17 cellular contexts compared by ENCODE assay signal in genomic region chr9:93613791-93614190, GRCh38. TPM values are rescaled to one million over a fixed set of nuclear protein-coding genes. Genes with fewer than 3 reads are reported as not detected.
DNase-seq lines count a peak whose midpoint lies in the region; ATAC-seq and TF ChIP-seq lines count a peak whose summit lies in the region.
"Had no signal": no experiment of that assay in that cellular context is flagged by ENCODE, and none has a peak within 500 bp of the region (broad histone marks: within the 10 kb centered on the region; RNA-seq: fewer than 3 reads in every experiment).

No MANE protein-coding gene starts in this region.

- WGBS in neuronal stem cell (ENCODE audit: extremely low coverage in 2 of 2, insufficient read length in 2 of 2, insufficient replicate concordance in 1 of 2), 2 donors = no CpG with 5 or more reads among the region's 3 CpGs

- H3K4me3 ChIP-seq in Peyer's patch = no peak overlapping the region
- H3K4me3 ChIP-seq in neuronal stem cell (ENCODE audit: low read length in 2 of 2) = no peak overlapping the region
- H3K4me3 ChIP-seq: GM23248 had no signal

- H3K18ac ChIP-seq in neuronal stem cell (ENCODE audit: low read length) = no peak overlapping the region

- intact Hi-C loops in activated CD4-positive, alpha-beta memory T cell treated with anti-CD3 and anti-CD28 coated beads for 36 hours (cut with micrococcal nuclease) = loop anchor here (5.0 kb wide), 1 partner anchor 36 kb away; the partner anchor contains the start of gene PHF2

- no peak overlapping the region for H3K9ac ChIP-seq in neuronal stem cell (ENCODE audit: low read depth, low read length, poor library complexity)
- H3K9ac ChIP-seq: GM23248 had no signal

- H3K14ac ChIP-seq in neuronal stem cell (ENCODE audit: low read length) = no peak overlapping the region

- H4K91ac ChIP-seq in neuronal stem cell (ENCODE audit: low read depth, low read length, poor library complexity) = no peak overlapping the region

- H3K79me1 ChIP-seq in neuronal stem cell (ENCODE audit: low read depth, low read length) = peaks cover 7% of the 10 kb centered on the region

- H3K27me3 ChIP-seq in Peyer's patch (no peaks in the 10 kb centered on the region), neuronal stem cell (ENCODE audit: control insufficient read depth in 3 of 3, insufficient read depth in 3 of 3, low read depth in 1 of 3, low read length in 3 of 3) (no peaks in the 10 kb centered on the region)

- no peaks in the 10 kb centered on the region for H3K27me3 Mint-ChIP-seq in activated CD4-positive, alpha-beta memory T cell treated with anti-CD3 and anti-CD28 coated beads, Interleukin-2, amount 10 ng/mL, durations not matched to agents 7 days and 5 days
- H3K27me3 Mint-ChIP-seq in activated CD4-positive, alpha-beta memory T cell treated with anti-CD3 and anti-CD28 coated beads for 36 hours = no peaks in the 10 kb centered on the region
- H3K27me3 Mint-ChIP-seq in osteocyte (ENCODE audit: unreplicated experiment) = no peaks in the 10 kb centered on the region
- H3K27me3 Mint-ChIP-seq in activated naive CD8-positive, alpha-beta T cell treated with anti-CD3 and anti-CD28 coated beads, Interleukin-2, amount 50 U/mL, for 24 hours = no peaks in the 10 kb centered on the region
- H3K27me3 Mint-ChIP-seq: B cell had no signal

- H3K4me1 Mint-ChIP-seq in activated CD4-positive, alpha-beta memory T cell treated with anti-CD3 and anti-CD28 coated beads, Interleukin-2, amount 10 ng/mL, durations not matched to agents 7 days and 5 days = peaks cover 14% of the 10 kb centered on the region
- peaks cover 24% of the 10 kb centered on the region for H3K4me1 Mint-ChIP-seq in activated CD4-positive, alpha-beta memory T cell treated with anti-CD3 and anti-CD28 coated beads for 36 hours (ENCODE audit: low read depth)
- H3K4me1 Mint-ChIP-seq in osteocyte (ENCODE audit: unreplicated experiment) = peaks cover 14% of the 10 kb centered on the region
- peaks cover 24% of the 10 kb centered on the region for H3K4me1 Mint-ChIP-seq in activated naive CD8-positive, alpha-beta T cell treated with anti-CD3 and anti-CD28 coated beads, Interleukin-2, amount 50 U/mL, for 24 hours

- no peak overlapping the region for H2BK15ac ChIP-seq in neuronal stem cell (ENCODE audit: low read length)

- no peak for TF ChIP-seq POLR2A in Peyer's patch (IDR thresholded peaks at IDR 0.05)

- H3K4me3 Mint-ChIP-seq in activated CD4-positive, alpha-beta memory T cell treated with anti-CD3 and anti-CD28 coated beads, Interleukin-2, amount 10 ng/mL, durations not matched to agents 7 days and 5 days = no peak overlapping the region
- H3K4me3 Mint-ChIP-seq in activated CD4-positive, alpha-beta memory T cell treated with anti-CD3 and anti-CD28 coated beads for 36 hours = no peak overlapping the region
- H3K4me3 Mint-ChIP-seq in osteocyte (ENCODE audit: unreplicated experiment) = no peak overlapping the region
- H3K4me3 Mint-ChIP-seq in activated naive CD8-positive, alpha-beta T cell treated with anti-CD3 and anti-CD28 coated beads, Interleukin-2, amount 50 U/mL, for 24 hours = no peak overlapping the region
- H3K4me3 Mint-ChIP-seq: B cell; CD14-positive monocyte; CD8-positive, alpha-beta T cell had no signal

- H3K4me2 ChIP-seq in neuronal stem cell (ENCODE audit: insufficient read depth, low read length, poor library complexity, severe bottlenecking) = no peak overlapping the region

- H2BK12ac ChIP-seq in neuronal stem cell (ENCODE audit: low read length) = no peak overlapping the region

- H3K27ac ChIP-seq in Peyer's patch (no peak overlapping the region), neuronal stem cell (replicated peaks; ENCODE audit: low read length) (no peak overlapping the region)
- H3K27ac ChIP-seq: GM23248, HL-60 had no signal

- H2AFZ ChIP-seq in neuronal stem cell (ENCODE audit: low read length) = no peak overlapping the region
- H2AFZ ChIP-seq: GM23248 had no signal

- H4K8ac ChIP-seq in neuronal stem cell (ENCODE audit: low read depth, low read length) = no peak overlapping the region

- H2BK5ac ChIP-seq in neuronal stem cell (ENCODE audit: low read length) = no peak overlapping the region

- H3K9me3 ChIP-seq in Peyer's patch = peaks cover 0 to 5% (median 0%) of the 10 kb centered on the region in 4 donors
- peaks cover 3 to 19% of the 10 kb centered on the region in 2 donors for H3K9me3 ChIP-seq in neuronal stem cell (replicated peaks in 1 of 2; ENCODE audit: control insufficient read depth in 2 of 2, insufficient read depth in 1 of 2, low read depth in 1 of 2, low read length in 2 of 2)

- DNase-seq in activated CD4-positive, alpha-beta memory T cell treated with anti-CD3 and anti-CD28 coated beads, Interleukin-2, amount 10 ng/mL, durations not matched to agents 7 days and 5 days = peak; percentile 11
- no peak for DNase-seq in activated CD4-positive, alpha-beta memory T cell treated with anti-CD3 and anti-CD28 coated beads for 36 hours
- DNase-seq in Peyer's patch = peak in 2 of 3 donors; percentile 3 to 29
- DNase-seq in osteocyte (ENCODE audit: extremely low spot score, unreplicated experiment) = peak; percentile 51
- DNase-seq in putamen (ENCODE audit: low spot score) = no peak
- no peak for DNase-seq in activated naive CD8-positive, alpha-beta T cell treated with anti-CD3 and anti-CD28 coated beads, Interleukin-2, amount 50 U/mL, for 24 hours
- no peak for DNase-seq in neuronal stem cell (ENCODE audit: low spot score)
- DNase-seq: CD8-positive, alpha-beta T cell; COR-L47; DMS153; DMS79 treated with DMSO at 0.1 percent for 48 hours; EL; GM23248 had no signal

- no peak overlapping the region for H2BK120ac ChIP-seq in neuronal stem cell (ENCODE audit: low read depth, low read length)

- H3K36me3 ChIP-seq in Peyer's patch (no peaks in the 10 kb centered on the region), neuronal stem cell (replicated peaks in 1 of 2; ENCODE audit: control insufficient read depth in 2 of 2, insufficient read depth in 2 of 2, low read length in 2 of 2) (peaks cover 0 to 3% of the 10 kb centered on the region in 2 donors)

- peaks cover 15% of the 10 kb centered on the region for H3K9me3 Mint-ChIP-seq in activated CD4-positive, alpha-beta memory T cell treated with anti-CD3 and anti-CD28 coated beads, Interleukin-2, amount 10 ng/mL, durations not matched to agents 7 days and 5 days
- peaks cover 20% of the 10 kb centered on the region for H3K9me3 Mint-ChIP-seq in activated CD4-positive, alpha-beta memory T cell treated with anti-CD3 and anti-CD28 coated beads for 36 hours
- H3K9me3 Mint-ChIP-seq in osteocyte (ENCODE audit: unreplicated experiment) = peaks cover 16% of the 10 kb centered on the region
- peaks cover 14% of the 10 kb centered on the region for H3K9me3 Mint-ChIP-seq in activated naive CD8-positive, alpha-beta T cell treated with anti-CD3 and anti-CD28 coated beads, Interleukin-2, amount 50 U/mL, for 24 hours

- no peak overlapping the region for H2AK5ac ChIP-seq in neuronal stem cell (ENCODE audit: low read depth, low read length)

- H3K4ac ChIP-seq in neuronal stem cell (ENCODE audit: low read length) = no peak overlapping the region

- CTCF ChIA-PET in activated CD4-positive, alpha-beta memory T cell treated with anti-CD3 and anti-CD28 coated beads, Interleukin-2, amount 10 ng/mL, durations not matched to agents 7 days and 5 days (lab: Charles Lee) = no interaction called here
- CTCF ChIA-PET in activated CD4-positive, alpha-beta memory T cell treated with anti-CD3 and anti-CD28 coated beads for 36 hours (lab: Charles Lee) = no interaction called here

- H3K4me1 ChIP-seq in Peyer's patch = peaks cover 0 to 17% (median 0%) of the 10 kb centered on the region in 4 donors
- H3K4me1 ChIP-seq in neuronal stem cell (ENCODE audit: control insufficient read depth in 2 of 2, insufficient read depth in 1 of 2, low read depth in 1 of 2, low read length in 2 of 2) = peaks cover 4 to 8% of the 10 kb centered on the region in 2 donors

- no peak for TF ChIP-seq CTCF in Peyer's patch (IDR thresholded peaks at IDR 0.05)
- no peak for TF ChIP-seq CTCF in osteocyte (IDR thresholded peaks at IDR 0.05)

- no peak overlapping the region for H3K27ac Mint-ChIP-seq in activated CD4-positive, alpha-beta memory T cell treated with anti-CD3 and anti-CD28 coated beads, Interleukin-2, amount 10 ng/mL, durations not matched to agents 7 days and 5 days
- H3K27ac Mint-ChIP-seq in activated CD4-positive, alpha-beta memory T cell treated with anti-CD3 and anti-CD28 coated beads for 36 hours = no peak overlapping the region
- H3K27ac Mint-ChIP-seq in osteocyte (ENCODE audit: unreplicated experiment) = no peak overlapping the region
- H3K27ac Mint-ChIP-seq in activated naive CD8-positive, alpha-beta T cell treated with anti-CD3 and anti-CD28 coated beads, Interleukin-2, amount 50 U/mL, for 24 hours = no peak overlapping the region
- H3K27ac Mint-ChIP-seq: B cell; CD8-positive, alpha-beta T cell had no signal

- no peak for ATAC-seq in activated naive CD8-positive, alpha-beta T cell treated with anti-CD3 and anti-CD28 coated beads, Interleukin-2, amount 50 U/mL, for 24 hours
- ATAC-seq: CD8-positive, alpha-beta T cell; HCT116 had no signal

- peaks cover 15% of the 10 kb centered on the region for H3K36me3 Mint-ChIP-seq in activated CD4-positive, alpha-beta memory T cell treated with anti-CD3 and anti-CD28 coated beads, Interleukin-2, amount 10 ng/mL, durations not matched to agents 7 days and 5 days (ENCODE audit: low read depth)
- H3K36me3 Mint-ChIP-seq in activated CD4-positive, alpha-beta memory T cell treated with anti-CD3 and anti-CD28 coated beads for 36 hours = peaks cover 12% of the 10 kb centered on the region
- H3K36me3 Mint-ChIP-seq in osteocyte (ENCODE audit: unreplicated experiment) = peaks cover 11% of the 10 kb centered on the region
- peaks cover 13% of the 10 kb centered on the region for H3K36me3 Mint-ChIP-seq in activated naive CD8-positive, alpha-beta T cell treated with anti-CD3 and anti-CD28 coated beads, Interleukin-2, amount 50 U/mL, for 24 hours (ENCODE audit: low read depth)

- POLR2A ChIA-PET in activated CD4-positive, alpha-beta memory T cell treated with anti-CD3 and anti-CD28 coated beads, Interleukin-2, amount 10 ng/mL, durations not matched to agents 7 days and 5 days (lab: Charles Lee) = interaction anchor here (1.0 kb wide), 1 partner anchor 9 kb away, joined by 3 read pairs; no protein-coding TSS in a partner anchor
- POLR2A ChIA-PET in activated CD4-positive, alpha-beta memory T cell treated with anti-CD3 and anti-CD28 coated beads for 36 hours (lab: Charles Lee) = no interaction called here

- H3K23ac ChIP-seq in neuronal stem cell (ENCODE audit: low read depth, low read length, poor library complexity) = no peak overlapping the region

RNA-seq across cellular contexts. Expression of gene PHF2, which starts 37.4 kb away (rescaled TPM):
- total RNA-seq in activated CD4-positive, alpha-beta memory T cell treated with anti-CD3 and anti-CD28 coated beads, Interleukin-2, amount 10 ng/mL, durations not matched to agents 7 days and 5 days = 10 to 100 TPM; 25.5 to 26.8 TPM
- total RNA-seq in activated CD4-positive, alpha-beta memory T cell treated with anti-CD3 and anti-CD28 coated beads for 36 hours = 10 to 100 TPM; 16.0 to 16.2 TPM
- total RNA-seq in Peyer's patch (10 to 100 TPM; 12.3 to 26.4 (median 19.5) TPM), osteocyte (39.9 and 40.3 TPM in 2 replicates)
- 19.9 TPM for polyA plus RNA-seq in neuronal stem cell (2013, experiment 1 of 2)
- 19.8 TPM for polyA plus RNA-seq in neuronal stem cell (2013, experiment 2 of 2)

Comparison
In these comparisons a context has a peak if more than half of its experiments do, and no peak if none do; other contexts are left out.
1. DNase-seq: peak in activated CD4-positive, alpha-beta memory T cell treated with anti-CD3 and anti-CD28 coated beads, Interleukin-2, amount 10 ng/mL, durations not matched to agents 7 days and 5 days (single experiment), Peyer's patch (2 of 3) and osteocyte (single experiment); none in activated CD4-positive, alpha-beta memory T cell treated with anti-CD3 and anti-CD28 coated beads for 36 hours (single experiment), putamen (single experiment), activated naive CD8-positive, alpha-beta T cell treated with anti-CD3 and anti-CD28 coated beads, Interleukin-2, amount 50 U/mL, for 24 hours (single experiment) and neuronal stem cell (single experiment).